Comparison of ENCODE assay signal across 8 cellular contexts in genomic region chr9:99103909-99104458, GRCh38. TPM values are rescaled to one million over a fixed set of nuclear protein-coding genes. Genes with fewer than 3 reads are reported as not detected.
DNase-seq lines count a peak whose midpoint lies in the region; ATAC-seq and TF ChIP-seq lines count a peak whose summit lies in the region.

No MANE protein-coding gene starts in this region.

- peaks cover 35% of the 10 kb centered on the region for H3K79me2 ChIP-seq in GM23248 (ENCODE audit: insufficient read depth)
- H3K79me2 ChIP-seq in parathyroid adenoma = no peaks in the 10 kb centered on the region

- no peaks in the 10 kb centered on the region for H3K27me3 Mint-ChIP-seq in activated CD8-positive, alpha-beta T cell treated with anti-CD3 and anti-CD28 coated beads, Interleukin-2, amount 10 ng/mL, durations not matched to agents 7 days and 5 days (ENCODE audit: low read depth)

- H3K36me3 ChIP-seq in GM23248 (ENCODE audit: low read depth) = no peaks in the 10 kb centered on the region
- no peaks in the 10 kb centered on the region for H3K36me3 ChIP-seq in parathyroid adenoma (ENCODE audit: control insufficient read depth, insufficient read depth, low read length)

- peak overlapping the region; percentile 70 for H2AFZ ChIP-seq in GM23248
- peak overlapping the region; percentile 81 for H2AFZ ChIP-seq in parathyroid adenoma

- in situ Hi-C loops in GM23248 (cut with MboI) = no loop called here

- H3F3A ChIP-seq in GM23248 (ENCODE audit: insufficient read depth) = peaks cover 40% of the 10 kb centered on the region

- H3K9ac ChIP-seq in GM23248 (peak overlapping the region; percentile 87), parathyroid adenoma (no peak overlapping the region)

- H3K4me3 ChIP-seq in GM23248 (peak overlapping the region; percentile 77), parathyroid adenoma (ENCODE audit: low read depth, low read length) (peak overlapping the region; percentile 49)

- H3K27ac ChIP-seq in GM23248 (peak overlapping the region; percentile 92), foreskin keratinocyte (peak overlapping the region; percentile 87), parathyroid adenoma (peak overlapping the region; percentile 60)

- POLR2A ChIA-PET in activated CD8-positive, alpha-beta T cell treated with anti-CD3 and anti-CD28 coated beads, Interleukin-2, amount 10 ng/mL, durations not matched to agents 7 days and 5 days (lab: Charles Lee) = interaction anchor here (0.8 to 6.9 kb wide), 15 partner anchors 9 to 103 kb away, joined by 3 to 62 read pairs (median 5); no protein-coding TSS in a partner anchor

- DNase-seq in GM23248 (peak; percentile 83), foreskin keratinocyte (peak in 1 of 2 donors; percentile 53), NCI-H128 (lab: John Stamatoyannopoulos, UW; ENCODE audit: unreplicated experiment) (no peak), OCI-M1 (lab: John Stamatoyannopoulos, UW) (no peak)
- DNase-seq in activated CD8-positive, alpha-beta T cell treated with anti-CD3 and anti-CD28 coated beads, Interleukin-2, amount 10 ng/mL, durations not matched to agents 7 days and 5 days = no peak

- H3K36me3 Mint-ChIP-seq in activated CD8-positive, alpha-beta T cell treated with anti-CD3 and anti-CD28 coated beads, Interleukin-2, amount 10 ng/mL, durations not matched to agents 7 days and 5 days (ENCODE audit: low read depth) = peaks cover 43% of the 10 kb centered on the region

- H3K4me2 ChIP-seq in GM23248 (ENCODE audit: unreplicated experiment) = peak overlapping the region; percentile 97
- peak overlapping the region; percentile 52 for H3K4me2 ChIP-seq in parathyroid adenoma (ENCODE audit: low read length)

- CTCF ChIA-PET in activated CD8-positive, alpha-beta T cell treated with anti-CD3 and anti-CD28 coated beads, Interleukin-2, amount 10 ng/mL, durations not matched to agents 7 days and 5 days (lab: Charles Lee) = interaction anchor here (0.9 to 8.6 kb wide), 21 partner anchors 8 to 131 kb away, joined by 3 to 125 read pairs (median 5); no protein-coding TSS in a partner anchor

- peaks cover 39% of the 10 kb centered on the region for H3K4me1 ChIP-seq in GM23248 (ENCODE audit: insufficient read depth)
- peaks cover 25% of the 10 kb centered on the region for H3K4me1 ChIP-seq in foreskin keratinocyte
- no peaks in the 10 kb centered on the region for H3K4me1 ChIP-seq in parathyroid adenoma

- H3K9me2 ChIP-seq in GM23248 (ENCODE audit: insufficient read depth) = no peaks in the 10 kb centered on the region

- peak overlapping the region; percentile 74 for H3K4me3 Mint-ChIP-seq in activated CD8-positive, alpha-beta T cell treated with anti-CD3 and anti-CD28 coated beads, Interleukin-2, amount 10 ng/mL, durations not matched to agents 7 days and 5 days

- peaks cover 76% of the 10 kb centered on the region for H3K4me1 Mint-ChIP-seq in activated CD8-positive, alpha-beta T cell treated with anti-CD3 and anti-CD28 coated beads, Interleukin-2, amount 10 ng/mL, durations not matched to agents 7 days and 5 days (ENCODE audit: low read depth)

- no peaks in the 10 kb centered on the region for H3K27me3 ChIP-seq in GM23248 (replicated peaks; ENCODE audit: insufficient read depth)
- no peaks in the 10 kb centered on the region for H3K27me3 ChIP-seq in foreskin keratinocyte
- no peaks in the 10 kb centered on the region for H3K27me3 ChIP-seq in parathyroid adenoma (ENCODE audit: control insufficient read depth, insufficient read depth, low read length)

- no peak for ATAC-seq in activated CD8-positive, alpha-beta T cell treated with anti-CD3 and anti-CD28 coated beads, Interleukin-2, amount 10 ng/mL, durations not matched to agents 7 days and 5 days
- peak; percentile 2 for ATAC-seq in foreskin keratinocyte
- no peak for ATAC-seq in GM19463 (IDR thresholded peaks at IDR 0.05; ENCODE audit: unreplicated experiment)
- ATAC-seq in HG03469 (IDR thresholded peaks at IDR 0.05; ENCODE audit: unreplicated experiment) = no peak

- no peaks in the 10 kb centered on the region for H3K9me3 ChIP-seq in GM23248 (ENCODE audit: low read depth)
- no peaks in the 10 kb centered on the region for H3K9me3 ChIP-seq in parathyroid adenoma (ENCODE audit: control insufficient read depth, low read length)

- H4K20me1 ChIP-seq in GM23248 (ENCODE audit: insufficient read depth) = peaks cover 4% of the 10 kb centered on the region; the same call in 1 of the 2 replicates

- H3K27ac Mint-ChIP-seq in activated CD8-positive, alpha-beta T cell treated with anti-CD3 and anti-CD28 coated beads, Interleukin-2, amount 10 ng/mL, durations not matched to agents 7 days and 5 days = peak overlapping the region; percentile 92

- TF ChIP-seq CTCF in foreskin keratinocyte (conservative IDR thresholded peaks at IDR 0.05) = no peak
- TF ChIP-seq CTCF in parathyroid adenoma (IDR thresholded peaks at IDR 0.05) = no peak

- H3K9me3 Mint-ChIP-seq in activated CD8-positive, alpha-beta T cell treated with anti-CD3 and anti-CD28 coated beads, Interleukin-2, amount 10 ng/mL, durations not matched to agents 7 days and 5 days (ENCODE audit: insufficient read depth) = peaks cover 9% of the 10 kb centered on the region

- WGBS in GM23248 (ENCODE audit: low coverage in 1 of 2, low lambda C conversion rate in 2 of 2, missing lambda C conversion rate in 2 of 2), 2 experiments = 1 to 3% methylated on average over 11 to 14 of the region's 14 CpGs

RNA-seq across cellular contexts. Expression of gene TGFBR1, which starts 0.9 kb away (rescaled TPM):
- total RNA-seq in GM23248 (2014; rRNA removed; shearing (Covaris generic)) = 73.9 and 75.1 TPM in 2 replicates
- 41.0 and 46.3 TPM in 2 replicates for polyA plus RNA-seq in GM23248 (2016; fragmentation: Nextera tagmentation; extraction: Ambion mirVana)
- 10 to 100 TPM; 90.1 to 90.9 TPM for total RNA-seq in activated CD8-positive, alpha-beta T cell treated with anti-CD3 and anti-CD28 coated beads, Interleukin-2, amount 10 ng/mL, durations not matched to agents 7 days and 5 days
- 36.1 and 41.6 TPM in 2 replicates for total RNA-seq in foreskin keratinocyte
- polyA plus RNA-seq in foreskin keratinocyte = 7.8 and 9.2 TPM in 2 replicates
